ENCODE assay signal across 25 cellular contexts in genomic region chr16:12674096-12674495, GRCh38.
DNase-seq lines count a peak whose midpoint lies in the region; ATAC-seq, FAIRE-seq and TF ChIP-seq lines count a peak whose summit lies in the region.
"Had no signal": no experiment of that assay in that cellular context is flagged by ENCODE, and none has a peak within 500 bp of the region (broad histone marks: within the 10 kb centered on the region; RNA-seq: fewer than 3 reads in every experiment).

No MANE protein-coding gene starts in this region.

- CTCF ChIA-PET in activated CD4-positive, alpha-beta T cell treated with anti-CD3 and anti-CD28 coated beads for 36 hours (lab: Charles Lee) = no interaction called here

- no peak overlapping the region for H3K4me3 ChIP-seq in adipocyte (ENCODE audit: low read length)

- H3K4me1 Mint-ChIP-seq in activated CD4-positive, alpha-beta T cell treated with anti-CD3 and anti-CD28 coated beads for 36 hours = peaks cover 24% of the 10 kb centered on the region

- H3K27ac Mint-ChIP-seq in activated naive CD4-positive, alpha-beta T cell treated with anti-CD3 and anti-CD28 coated beads, Interleukin-2, amount 50 U/mL, for 72 hours = no peak overlapping the region
- H3K27ac Mint-ChIP-seq in activated CD4-positive, alpha-beta T cell treated with anti-CD3 and anti-CD28 coated beads for 36 hours = no peak overlapping the region
- H3K27ac Mint-ChIP-seq: activated naive CD8-positive, alpha-beta T cell treated with anti-CD3 and anti-CD28 coated beads for 36 hours; activated T-cell treated with anti-CD3 and anti-CD28 coated beads, Interleukin-2, amount 50 U/mL, for 72 hours; CD8-positive, alpha-beta memory T cell; mesothelial cell of epicardium; nephron; progenitor cell of endocrine pancreas had no signal

- intact Hi-C loops in activated CD4-positive, alpha-beta T cell treated with anti-CD3 and anti-CD28 coated beads for 36 hours (cut with DNase I, micrococcal nuclease) = no loop called here

- no peak for FAIRE-seq in H54 (lab: Jason Lieb, UNC)
- FAIRE-seq: bronchial epithelial cell, GM18507, small intestine had no signal

- no peaks in the 10 kb centered on the region for H3K27me3 Mint-ChIP-seq in activated CD4-positive, alpha-beta T cell treated with anti-CD3 and anti-CD28 coated beads for 36 hours
- H3K27me3 Mint-ChIP-seq: CD8-positive, alpha-beta memory T cell; progenitor cell of endocrine pancreas had no signal

- H3K4me1 ChIP-seq in adipocyte (ENCODE audit: control insufficient read depth, insufficient read depth, low read length) = peaks cover 20% of the 10 kb centered on the region

- H3K36me3 Mint-ChIP-seq in activated naive CD4-positive, alpha-beta T cell treated with anti-CD3 and anti-CD28 coated beads, Interleukin-2, amount 50 U/mL, for 72 hours = peaks cover 4 to 18% of the 10 kb centered on the region in 2 donors
- H3K36me3 Mint-ChIP-seq in activated CD4-positive, alpha-beta T cell treated with anti-CD3 and anti-CD28 coated beads for 36 hours (ENCODE audit: low read depth) = no peaks in the 10 kb centered on the region

- H3K27me3 ChIP-seq in adipocyte (replicated peaks; ENCODE audit: control insufficient read depth, insufficient read depth, low read length) = no peaks in the 10 kb centered on the region

- no peak for TF ChIP-seq POLR2A in H54 (IDR thresholded peaks at IDR 0.05; ENCODE audit: low read depth, low read length)

- H3K9ac ChIP-seq in adipocyte (ENCODE audit: low read length) = no peak overlapping the region

- no peak for ATAC-seq in activated naive CD4-positive, alpha-beta T cell treated with anti-CD3 and anti-CD28 coated beads, Interleukin-2, amount 50 U/mL, for 72 hours
- ATAC-seq in HG03280 (IDR thresholded peaks at IDR 0.05; ENCODE audit: unreplicated experiment) = no peak
- no peak for ATAC-seq in activated CD4-positive, alpha-beta T cell treated with anti-CD3 and anti-CD28 coated beads for 36 hours
- ATAC-seq: activated T-cell treated with anti-CD3 and anti-CD28 coated beads, Interleukin-2, amount 50 U/mL, for 72 hours; left cardiac atrium had no signal

- POLR2A ChIA-PET in activated CD4-positive, alpha-beta T cell treated with anti-CD3 and anti-CD28 coated beads for 36 hours (lab: Charles Lee) = no interaction called here

- no peaks in the 10 kb centered on the region for H3K9me3 ChIP-seq in adipocyte (ENCODE audit: control insufficient read depth, low read length)

- peaks cover 2 to 10% of the 10 kb centered on the region in 2 donors for H3K9me3 Mint-ChIP-seq in activated naive CD4-positive, alpha-beta T cell treated with anti-CD3 and anti-CD28 coated beads, Interleukin-2, amount 50 U/mL, for 72 hours
- peaks cover 1% of the 10 kb centered on the region for H3K9me3 Mint-ChIP-seq in activated CD4-positive, alpha-beta T cell treated with anti-CD3 and anti-CD28 coated beads for 36 hours (ENCODE audit: low read depth)

- DNase-seq in AG08395 (ENCODE audit: low spot score) = peak; percentile 81
- peak; percentile 19 for DNase-seq in H54 (ENCODE audit: insufficient read length, low spot score)
- DNase-seq in adipocyte (ENCODE audit: low read depth) = peak; percentile 21
- peak; percentile 62 for DNase-seq in iris pigment epithelial cell (ENCODE audit: low read depth)
- no peak for DNase-seq in activated naive CD4-positive, alpha-beta T cell treated with anti-CD3 and anti-CD28 coated beads, Interleukin-2, amount 50 U/mL, for 72 hours (ENCODE audit: low spot score in 2 of 2)
- DNase-seq in stimulated activated CD4-positive, alpha-beta T cell treated with anti-CD3 and anti-CD28 coated beads, Interleukin-2, amount 100 ng/mL, for 24 hours = no peak
- DNase-seq in activated CD4-positive, alpha-beta T cell treated with anti-CD3 and anti-CD28 coated beads for 36 hours = no peak
- DNase-seq: activated naive CD8-positive, alpha-beta T cell treated with anti-CD3 and anti-CD28 coated beads for 36 hours; activated T-cell treated with anti-CD3 and anti-CD28 coated beads, Interleukin-2, amount 50 U/mL, for 72 hours; CD8-positive, alpha-beta memory T cell; DMS79; GOT3; left cardiac atrium; NCI-H1417 treated with DMSO at 0.1 percent for 48 hours; NCI-H2171; NCI-H774; OCI-M1; small intestine; stimulated activated CD4-positive, alpha-beta T cell treated with anti-CD3 and anti-CD28 coated beads, Interleukin-4, amount 100 ng/mL, for 4 hours had no signal

- H3K36me3 ChIP-seq in adipocyte (ENCODE audit: control insufficient read depth, insufficient read depth, low read length, severe bottlenecking) = no peaks in the 10 kb centered on the region

- H3K4me3 Mint-ChIP-seq in activated CD4-positive, alpha-beta T cell treated with anti-CD3 and anti-CD28 coated beads for 36 hours = no peak overlapping the region
- H3K4me3 Mint-ChIP-seq: activated naive CD8-positive, alpha-beta T cell treated with anti-CD3 and anti-CD28 coated beads for 36 hours; activated T-cell treated with anti-CD3 and anti-CD28 coated beads, Interleukin-2, amount 50 U/mL, for 72 hours; CD8-positive, alpha-beta memory T cell; mesothelial cell of epicardium; nephron had no signal

Comparison
In these comparisons a context has a peak if more than half of its experiments do, and no peak if none do; other contexts are left out.
1. DNase-seq: peak in AG08395 (single experiment), H54 (single experiment), adipocyte (single experiment) and iris pigment epithelial cell (single experiment); none in activated naive CD4-positive, alpha-beta T cell treated with anti-CD3 and anti-CD28 coated beads, Interleukin-2, amount 50 U/mL, for 72 hours (0 of 2), stimulated activated CD4-positive, alpha-beta T cell treated with anti-CD3 and anti-CD28 coated beads, Interleukin-2, amount 100 ng/mL, for 24 hours (0 of 2) and activated CD4-positive, alpha-beta T cell treated with anti-CD3 and anti-CD28 coated beads for 36 hours (single experiment).